16 cellular contexts compared by ENCODE assay signal in the genomic region with DNA sequence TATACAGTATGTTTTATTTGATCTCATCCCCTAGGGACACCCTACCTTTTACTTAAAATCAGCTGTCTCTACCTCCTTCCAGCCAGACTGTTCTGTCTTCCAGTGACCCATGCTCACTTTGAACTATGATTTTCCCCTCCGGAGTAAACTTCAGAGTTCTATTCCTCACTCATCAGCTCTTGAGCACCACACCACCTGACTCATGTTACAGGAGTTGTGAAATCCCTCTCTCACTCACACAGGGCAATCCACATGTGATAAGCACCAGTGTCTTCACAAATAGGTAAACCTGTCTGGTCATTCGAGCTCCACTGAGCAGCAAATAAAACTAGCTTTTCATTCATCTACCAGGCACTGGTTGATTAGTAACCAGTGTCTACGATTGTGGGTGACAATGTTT.
DNase-seq lines count a peak whose midpoint lies in the region; ATAC-seq, FAIRE-seq and TF ChIP-seq lines count a peak whose summit lies in the region.
"Had no signal": no experiment of that assay in that cellular context is flagged by ENCODE, and none has a peak within 500 bp of the region (broad histone marks: within the 10 kb centered on the region; RNA-seq: fewer than 3 reads in every experiment).

No MANE protein-coding gene starts in this region.

- peak; percentile 31; the same call in 1 of the 2 replicates for ATAC-seq in IMR-90 (ENCODE audit: low read depth)
- ATAC-seq: left ventricle myocardium superior, Panc1 had no signal

- H3K36me3 Mint-ChIP-seq in activated naive CD4-positive, alpha-beta T cell treated with anti-CD3 and anti-CD28 coated beads, Interleukin-2, amount 10 ng/mL, durations not matched to agents 7 days and 5 days = no peaks in the 10 kb centered on the region

- H3K18ac ChIP-seq in IMR-90 (ENCODE audit: low read depth, low read length) = no peak overlapping the region

- no peak overlapping the region for H2AK9ac ChIP-seq in IMR-90 (replicated peaks; ENCODE audit: low read depth, low read length, poor library complexity)

- CTCF ChIA-PET in IMR-90 (lab: Yijun Ruan, JAX) = no interaction called here
- CTCF ChIA-PET in activated naive CD4-positive, alpha-beta T cell treated with anti-CD3 and anti-CD28 coated beads, Interleukin-2, amount 10 ng/mL, durations not matched to agents 7 days and 5 days (lab: Charles Lee) = no interaction called here

- no peak overlapping the region for H3K27ac Mint-ChIP-seq in activated naive CD4-positive, alpha-beta T cell treated with anti-CD3 and anti-CD28 coated beads, Interleukin-2, amount 10 ng/mL, durations not matched to agents 7 days and 5 days
- H3K27ac Mint-ChIP-seq: T-helper 2 cell treated with Interferon-gamma antibody and Interleukin-4, amounts not matched to agents 5 μg/mL and 100 μg/mL, for 36 hours had no signal

- no peak overlapping the region for H3K4me3 Mint-ChIP-seq in activated naive CD4-positive, alpha-beta T cell treated with anti-CD3 and anti-CD28 coated beads, Interleukin-2, amount 10 ng/mL, durations not matched to agents 7 days and 5 days
- H3K4me3 Mint-ChIP-seq: T-helper 2 cell treated with Interferon-gamma antibody and Interleukin-4, amounts not matched to agents 5 μg/mL and 100 μg/mL, for 36 hours had no signal

- in situ Hi-C loops in IMR-90 (cut with MboI; ENCODE audit: low sequenced_read_pairs) = no loop called here
- in situ Hi-C loops in GM13976 (cut with MboI; ENCODE audit: low sequenced_read_pairs, unreplicated experiment) = no loop called here

- dilution Hi-C loops in IMR-90 (cut with HindIII; ENCODE audit: low sequenced_read_pairs, unreplicated experiment) = no loop called here

- no peak for TF ChIP-seq CTCF in IMR-90 (conservative IDR thresholded peaks at IDR 0.05; ENCODE audit: low read depth, low read length)
- no peak for TF ChIP-seq CTCF in adrenal gland (IDR thresholded peaks at IDR 0.05)
- no peak for TF ChIP-seq CTCF in kidney epithelial cell (IDR thresholded peaks at IDR 0.05; ENCODE audit: insufficient read depth, low read length, poor library complexity, severe bottlenecking)
- no peak for TF ChIP-seq CTCF in GM13976 (IDR thresholded peaks at IDR 0.05; ENCODE audit: borderline replicate concordance, control extremely low read depth, extremely low read depth, insufficient read depth, missing control alignments)

- no peak overlapping the region for H2BK5ac ChIP-seq in IMR-90 (ENCODE audit: low read depth, low read length, poor library complexity, severe bottlenecking)

- H2AK5ac ChIP-seq in IMR-90 (ENCODE audit: low read depth, low read length) = no peak overlapping the region

- no peak overlapping the region for H3K14ac ChIP-seq in IMR-90 (replicated peaks; ENCODE audit: low read depth, low read length)

- H3K4me3 ChIP-seq in IMR-90 (ENCODE audit: insufficient read depth, low read depth, low read length) (no peak overlapping the region), adrenal gland (no peak overlapping the region), kidney epithelial cell (ENCODE audit: low read depth, low read length) (no peak overlapping the region)
- H3K4me3 ChIP-seq: ascending aorta, spleen had no signal

- no peaks in the 10 kb centered on the region for H3K4me1 Mint-ChIP-seq in activated naive CD4-positive, alpha-beta T cell treated with anti-CD3 and anti-CD28 coated beads, Interleukin-2, amount 10 ng/mL, durations not matched to agents 7 days and 5 days

- no peaks in the 10 kb centered on the region for H3K9me3 Mint-ChIP-seq in activated naive CD4-positive, alpha-beta T cell treated with anti-CD3 and anti-CD28 coated beads, Interleukin-2, amount 10 ng/mL, durations not matched to agents 7 days and 5 days
- H3K9me3 Mint-ChIP-seq: T-helper 2 cell treated with Interferon-gamma antibody and Interleukin-4, amounts not matched to agents 5 μg/mL and 100 μg/mL, for 36 hours had no signal

- H3K4ac ChIP-seq in IMR-90 (ENCODE audit: low read depth, low read length) = no peak overlapping the region

- TF ChIP-seq RAD21 in IMR-90 (IDR thresholded peaks at IDR 0.05; ENCODE audit: low read length) = no peak

- TF ChIP-seq POLR2A in IMR-90 (IDR thresholded peaks at IDR 0.05; ENCODE audit: low read depth, low read length) (no peak), adrenal gland (IDR thresholded peaks at IDR 0.05) (no peak)

- intact Hi-C loops in IMR-90 (cut with micrococcal nuclease) (no loop called here), adrenal gland (cut with DNase I) (no loop called here)

- H2BK120ac ChIP-seq in IMR-90 (ENCODE audit: low read depth, low read length) = no peak overlapping the region

- no peak overlapping the region for H3K4me2 ChIP-seq in IMR-90 (ENCODE audit: low read depth, low read length)

- no peak overlapping the region for H4K5ac ChIP-seq in IMR-90 (ENCODE audit: low read depth, low read length)

- no peak overlapping the region for H3K56ac ChIP-seq in IMR-90 (ENCODE audit: extremely low read depth, insufficient read depth, low read length)

- H3K23ac ChIP-seq in IMR-90 (ENCODE audit: low read depth, low read length) = no peak overlapping the region

- H4K8ac ChIP-seq in IMR-90 (ENCODE audit: low read depth in 2 of 2, low read length in 2 of 2) = no peak overlapping the region

- POLR2A ChIA-PET in IMR-90 (lab: Charles Lee; ENCODE audit: unreplicated experiment) = no interaction called here

- no peaks in the 10 kb centered on the region; the same call in 1 of the 2 replicates for H3K27me3 ChIP-seq in IMR-90 (ENCODE audit: control insufficient read depth, insufficient read depth, low read length)
- no peaks in the 10 kb centered on the region for H3K27me3 ChIP-seq in adrenal gland
- H3K27me3 ChIP-seq in kidney epithelial cell (ENCODE audit: control insufficient read depth, insufficient read depth, low read length) = no peaks in the 10 kb centered on the region
- H3K27me3 ChIP-seq: ascending aorta, spleen had no signal

- no peaks in the 10 kb centered on the region for H3K27me3 Mint-ChIP-seq in activated naive CD4-positive, alpha-beta T cell treated with anti-CD3 and anti-CD28 coated beads, Interleukin-2, amount 10 ng/mL, durations not matched to agents 7 days and 5 days

- H3K36me3 ChIP-seq in IMR-90 (ENCODE audit: control insufficient read depth, insufficient read depth, low read length) (no peaks in the 10 kb centered on the region), adrenal gland (replicated peaks in 1 of 2) (no peaks in the 10 kb centered on the region), kidney epithelial cell (ENCODE audit: control insufficient read depth, insufficient read depth, low read length) (no peaks in the 10 kb centered on the region)
- H3K36me3 ChIP-seq: ascending aorta, spleen had no signal

- no peak overlapping the region for H4K91ac ChIP-seq in IMR-90 (ENCODE audit: insufficient read depth, low read depth, low read length)

- peak; percentile 59 for DNase-seq in IMR-90
- DNase-seq in adrenal gland = peak in 5 of 7 donors; percentile 19 to 37 (median 34)
- DNase-seq in kidney epithelial cell (ENCODE audit: low read depth) = peak; percentile 82
- no peak for DNase-seq in urothelium cell line (ENCODE audit: low spot score)
- no peak for DNase-seq in NCI-H524 treated with DMSO at 0.1 percent for 48 hours (lab: John Stamatoyannopoulos, UW)
- DNase-seq in activated naive CD4-positive, alpha-beta T cell treated with anti-CD3 and anti-CD28 coated beads, Interleukin-2, amount 10 ng/mL, durations not matched to agents 7 days and 5 days = no peak
- no peak for DNase-seq in GM13976 (ENCODE audit: low spot score)
- DNase-seq: effector CD4-positive, alpha-beta T cell; head of caudate nucleus; left ventricle myocardium superior; nucleus accumbens; spleen; substantia nigra had no signal

- no TSS peak for BruUV-seq in IMR-90 (replicated peaks; lab: Mats Ljungman, UMichigan)

- 67% methylated on average over 1 of the region's 3 CpGs; no CpG with 5 or more reads in 1 of the 2 experiments for WGBS in IMR-90 (ENCODE audit: extremely low coverage in 2 of 2, insufficient read length in 1 of 2), 2 experiments
- WGBS in adrenal gland, 4 donors = 54 to 74% (median 68%) methylated on average over 3 of the region's 3 CpGs

- no peak overlapping the region for H2BK20ac ChIP-seq in IMR-90 (ENCODE audit: low read depth, low read length)

- no peak overlapping the region for H3K9ac ChIP-seq in IMR-90 (ENCODE audit: low read depth, low read length)

- H3K9me3 ChIP-seq in IMR-90 (ENCODE audit: control insufficient read depth, insufficient read depth, low read length) (no peaks in the 10 kb centered on the region), adrenal gland (replicated peaks in 1 of 3) (no peaks in the 10 kb centered on the region)
- H3K9me3 ChIP-seq: ascending aorta, spleen had no signal

- no peak overlapping the region for H2BK15ac ChIP-seq in IMR-90 (ENCODE audit: low read depth, low read length)

- H3K9me1 ChIP-seq in IMR-90 (ENCODE audit: insufficient read depth, low read length) = no peaks in the 10 kb centered on the region

- H2AFZ ChIP-seq in IMR-90 (replicated peaks; ENCODE audit: low read length, poor library complexity) = no peak overlapping the region

- peak; percentile 90 for FAIRE-seq in urothelium cell line (lab: Jason Lieb, UNC)

- H3K79me1 ChIP-seq in IMR-90 (ENCODE audit: low read depth in 1 of 2, low read length in 2 of 2) = no peaks in the 10 kb centered on the region

- H3K27ac ChIP-seq in IMR-90 (ENCODE audit: insufficient read depth, low read length) (no peak overlapping the region), adrenal gland (no peak overlapping the region)
- H3K27ac ChIP-seq: ascending aorta, spleen had no signal

- H3K4me1 ChIP-seq in IMR-90 (ENCODE audit: control insufficient read depth, insufficient read depth, low read length) (peaks cover 2% of the 10 kb centered on the region; the same call in 1 of the 2 replicates), adrenal gland (replicated peaks in 1 of 2) (no peaks in the 10 kb centered on the region)
- H3K4me1 ChIP-seq: ascending aorta, spleen had no signal

- H4K20me1 ChIP-seq in IMR-90 (ENCODE audit: insufficient read depth, low read length) = no peaks in the 10 kb centered on the region

TF ChIP-seq in IMR-90, 13 proteins besides CTCF, POLR2A, EP300 and RAD21:
- TF ChIP-seq SMC3 (IDR thresholded peaks at IDR 0.05; ENCODE audit: low read depth, low read length) (no peak), CEBPB (IDR thresholded peaks at IDR 0.05; ENCODE audit: low read depth, low read length) (peak; percentile 86)

Comparison
In these comparisons a context has a peak if more than half of its experiments do, and no peak if none do; other contexts are left out.
1. DNase-seq: peak in IMR-90 (single experiment), adrenal gland (5 of 7) and kidney epithelial cell (single experiment); none in urothelium cell line (single experiment), NCI-H524 treated with DMSO at 0.1 percent for 48 hours (single experiment), activated naive CD4-positive, alpha-beta T cell treated with anti-CD3 and anti-CD28 coated beads, Interleukin-2, amount 10 ng/mL, durations not matched to agents 7 days and 5 days (single experiment) and GM13976 (single experiment).